In genomic region chr5:148120317-148120716, GRCh38 we compare ENCODE assay signal across 21 cellular contexts. TPM values are rescaled to one million over a fixed set of nuclear protein-coding genes. Genes with fewer than 3 reads are reported as not detected.
A peak's percentile ranks its signal among the peaks of the same experiment; 100 is the strongest.
DNase-seq lines count a peak whose midpoint lies in the region; ATAC-seq, FAIRE-seq and TF ChIP-seq lines count a peak whose summit lies in the region.
"Had no signal": no experiment of that assay in that cellular context is flagged by ENCODE, and none has a peak within 500 bp of the region (broad histone marks: within the 10 kb centered on the region; RNA-seq: fewer than 3 reads in every experiment).

No MANE protein-coding gene starts in this region.

- TF ChIP-seq CTCF in 22Rv1 (IDR thresholded peaks at IDR 0.05) (no peak), PC-3 (conservative IDR thresholded peaks at IDR 0.05; ENCODE audit: low read depth, low read length) (no peak), HepG2 (CRISPR knock-in tag; IDR thresholded peaks at IDR 0.05) (no peak)

- ATAC-seq in PC-3, result peak; percentile 60
- ATAC-seq in HepG2, result no peak; the same call in 2 of the 3 replicates
- no peak for ATAC-seq in GM18907 (IDR thresholded peaks at IDR 0.05; ENCODE audit: unreplicated experiment)
- ATAC-seq in HG02973 (IDR thresholded peaks at IDR 0.05; ENCODE audit: unreplicated experiment), result no peak
- no peak for ATAC-seq in GM21528 (IDR thresholded peaks at IDR 0.05; ENCODE audit: low FRiP score, unreplicated experiment)
- ATAC-seq: GM12878 had no signal

- H3F3A ChIP-seq in PC-3 (ENCODE audit: low read length, unreplicated experiment), result no peaks in the 10 kb centered on the region

- DNase-seq in DMS53 treated with DMSO at 0.1 percent for 48 hours (lab: John Stamatoyannopoulos, UW; ENCODE audit: unreplicated experiment) (peak; percentile 30), PC-3 (peak; percentile 50), HepG2 (ENCODE audit: low spot score) (peak; percentile 15)
- DNase-seq: C1 segment of cervical spinal cord; Calu3; CD4-positive, alpha-beta memory T cell; COR-L47; DMS79; GDM1; GOT3; HFFc6 had no signal

- intact Hi-C loops in PC-3 (cut with micrococcal nuclease), result loop anchor here (2.0 to 5.0 kb wide), 3 partner anchors 58 to 263 kb away; no protein-coding TSS in a partner anchor
- intact Hi-C loops in HepG2 (cut with micrococcal nuclease; ENCODE audit: unreplicated experiment), result loop anchor here (10.0 kb wide), 1 partner anchor 266 kb away; no protein-coding TSS in a partner anchor

- TF ChIP-seq EP300 in HepG2 (IDR thresholded peaks at IDR 0.05; ENCODE audit: low read depth in 2 of 2, low read length in 2 of 2), result no peak
- TF ChIP-seq EP300 in HepG2 (CRISPR knock-in tag; IDR thresholded peaks at IDR 0.05; ENCODE audit: borderline replicate concordance), result no peak

- H2AFZ ChIP-seq in PC-3 (ENCODE audit: low read length) (peak overlapping the region; percentile 51), HepG2 (ENCODE audit: low read length) (no peak overlapping the region)

- no peaks in the 10 kb centered on the region for H3K9me3 ChIP-seq in PC-3 (ENCODE audit: low read length)
- H3K9me3 ChIP-seq in HepG2 (ENCODE audit: low read length), result no peaks in the 10 kb centered on the region
- H3K9me3 ChIP-seq: HAP-1 had no signal

- H3K9ac ChIP-seq in PC-3 (ENCODE audit: low read length) (no peak overlapping the region), HepG2 (ENCODE audit: insufficient read depth, low read depth, low read length) (no peak overlapping the region)

- H3K79me2 ChIP-seq in PC-3 (ENCODE audit: low read length) (no peaks in the 10 kb centered on the region), HepG2 (ENCODE audit: insufficient read depth, low read length) (no peaks in the 10 kb centered on the region)

- H3K4me1 ChIP-seq in PC-3 (ENCODE audit: insufficient read depth, low read length) (peaks cover 6% of the 10 kb centered on the region), HepG2 (ENCODE audit: insufficient read depth, low read length) (peaks cover 9% of the 10 kb centered on the region; the same call in 1 of the 2 replicates)
- H3K4me1 ChIP-seq: HAP-1 had no signal

- H4K20me1 ChIP-seq in PC-3 (ENCODE audit: low read length) (no peaks in the 10 kb centered on the region), HepG2 (ENCODE audit: insufficient read depth, low read length) (no peaks in the 10 kb centered on the region)

- in situ Hi-C loops in HepG2 (cut with HindIII; ENCODE audit: extremely low pct_ligation_motif_present, low pct_unique_long_range_greater_than_20kb), result no loop called here

- H3K36me3 ChIP-seq in PC-3 (ENCODE audit: low read depth, low read length) (no peaks in the 10 kb centered on the region), HepG2 (replicated peaks in 1 of 2; ENCODE audit: control insufficient read depth in 1 of 2, insufficient read depth in 2 of 2, low read length in 2 of 2) (no peaks in the 10 kb centered on the region)
- H3K36me3 ChIP-seq: HAP-1 had no signal

- BruUV-seq in PC-3 (replicated peaks; lab: Mats Ljungman, UMichigan) (no TSS peak), HepG2 (replicated peaks; lab: Mats Ljungman, UMichigan) (no TSS peak)

- WGBS in HepG2 (ENCODE audit: low lambda C conversion rate), result 32% methylated on average over 3 of the region's 3 CpGs

- TF ChIP-seq RAD21 in HepG2 (CRISPR knock-in tag; IDR thresholded peaks at IDR 0.05), result no peak

- POLR2A ChIA-PET in PC-3 (lab: Charles Lee; ENCODE audit: unreplicated experiment) (no interaction called here), HepG2 (lab: Yijun Ruan, JAX) (no interaction called here)

- CTCF ChIA-PET in PC-3 (lab: Charles Lee) (interaction anchor here (0.6 to 0.7 kb wide), 3 partner anchors 28 to 172 kb away, joined by 4 to 6 read pairs (median 5); no protein-coding TSS in a partner anchor), HepG2 (lab: Yijun Ruan, JAX; ENCODE audit: low intra/inter-chr PET ratio, low total read pairs) (no interaction called here)

- peak overlapping the region; percentile 51 for H3K27ac ChIP-seq in 22Rv1
- H3K27ac ChIP-seq in PC-3 (ENCODE audit: low read length), result no peak overlapping the region
- no peak overlapping the region for H3K27ac ChIP-seq in HepG2 (ENCODE audit: extremely low read length, insufficient read depth, low read length)

- H3K4me2 ChIP-seq in PC-3 (ENCODE audit: low read length) (peak overlapping the region; percentile 36), HepG2 (ENCODE audit: low read depth, low read length) (no peak overlapping the region)

- 0 out of 2 replicates have a peak overlapping the region, but pooled peaks have one; percentile 20 for H3K4me3 ChIP-seq in PC-3 (ENCODE audit: low read length)
- no peak overlapping the region for H3K4me3 ChIP-seq in HepG2 (replicated peaks in 1 of 3; ENCODE audit: insufficient read depth in 1 of 3, low read depth in 2 of 3, low read length in 3 of 3)
- H3K4me3 ChIP-seq: GM12878, HAP-1 had no signal

- TF ChIP-seq POLR2A in HepG2 (IDR thresholded peaks at IDR 0.05; ENCODE audit: insufficient read depth in 1 of 2, low read depth in 2 of 2, low read length in 2 of 2), result no peak

- no peak for FAIRE-seq in HepG2 (lab: Jason Lieb, UNC)
- FAIRE-seq: GM12878, H54 had no signal

- no peaks in the 10 kb centered on the region for H3K27me3 ChIP-seq in PC-3 (ENCODE audit: low read length)
- H3K27me3 ChIP-seq in HepG2 (ENCODE audit: control insufficient read depth in 1 of 2, insufficient read depth in 2 of 2, low read length in 2 of 2), result no peaks in the 10 kb centered on the region

- no peaks in the 10 kb centered on the region for H3K9me2 ChIP-seq in PC-3 (replicated peaks; ENCODE audit: low read length)

TF ChIP-seq in HepG2, 621 proteins besides CTCF, POLR2A, EP300 and RAD21 (continues in another document):
- TF ChIP-seq KLF13 (CRISPR knock-in tag; IDR thresholded peaks at IDR 0.05) (no peak), RBM39 (IDR thresholded peaks at IDR 0.05; ENCODE audit: low read depth, low read length, poor library complexity, severe bottlenecking) (no peak), ZNF296 (CRISPR knock-in tag; conservative IDR thresholded peaks at IDR 0.05) (no peak)
- TF ChIP-seq, protein P1, sequence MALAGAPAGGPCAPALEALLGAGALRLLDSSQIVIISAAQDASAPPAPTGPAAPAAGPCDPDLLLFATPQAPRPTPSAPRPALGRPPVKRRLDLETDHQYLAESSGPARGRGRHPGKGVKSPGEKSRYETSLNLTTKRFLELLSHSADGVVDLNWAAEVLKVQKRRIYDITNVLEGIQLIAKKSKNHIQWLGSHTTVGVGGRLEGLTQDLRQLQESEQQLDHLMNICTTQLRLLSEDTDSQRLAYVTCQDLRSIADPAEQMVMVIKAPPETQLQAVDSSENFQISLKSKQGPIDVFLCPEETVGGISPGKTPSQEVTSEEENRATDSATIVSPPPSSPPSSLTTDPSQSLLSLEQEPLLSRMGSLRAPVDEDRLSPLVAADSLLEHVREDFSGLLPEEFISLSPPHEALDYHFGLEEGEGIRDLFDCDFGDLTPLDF (CRISPR knock-in tag; IDR thresholded peaks at IDR 0.05), result no peak

RNA-seq across cellular contexts. Expression of gene SPINK14, which starts 48.0 kb away (rescaled TPM):
- total RNA-seq in PC-3 (2014; rRNA removed), result not detected in 2 replicates
- not detected in 2 replicates for total RNA-seq in HepG2 (2016; rRNA removed; fragmentation: Illumina TruSeq; extraction: Trizol)
- total RNA-seq in HepG2 (2016; cell fraction: cytosol; rRNA removed; fragmentation: Illumina TruSeq; extraction: Trizol; ENCODE audit: low read depth), result not detected in 2 replicates
- total RNA-seq in HepG2 (2016; cell fraction: insoluble cytoplasmic fraction; rRNA removed; fragmentation: Illumina TruSeq; extraction: Trizol), result not detected in 2 replicates
- total RNA-seq in HepG2 (2016; cell fraction: membrane; rRNA removed; fragmentation: Illumina TruSeq; extraction: Trizol), result not detected in 2 replicates
- total RNA-seq in HepG2 (2016; cell fraction: nucleus; rRNA removed; fragmentation: Illumina TruSeq; extraction: Trizol), result not detected in 2 replicates
- polyA plus RNA-seq in HepG2 (2011; rRNA removed), result not detected in 2 replicates
- not detected in 2 replicates for polyA plus RNA-seq in HepG2 (2011; cell fraction: cytosol; rRNA removed)
- polyA plus RNA-seq in HepG2 (2011; cell fraction: nucleus; rRNA removed), result not detected in 2 replicates
- polyA plus RNA-seq in HepG2 (2012), result not detected in 2 replicates
- polyA plus RNA-seq in HepG2 (2016; cell fraction: cytosol; fragmentation: Illumina TruSeq; extraction: Trizol; ENCODE audit: low read depth), result not detected in 2 replicates
- not detected in 2 replicates for polyA plus RNA-seq in HepG2 (2016; cell fraction: insoluble cytoplasmic fraction; fragmentation: Illumina TruSeq; extraction: Trizol; ENCODE audit: low read depth)
- polyA plus RNA-seq in HepG2 (2016; cell fraction: membrane; fragmentation: Illumina TruSeq; extraction: Trizol; ENCODE audit: low read depth), result not detected in 2 replicates
- polyA plus RNA-seq in HepG2 (2016; cell fraction: nucleus; fragmentation: Illumina TruSeq; extraction: Trizol; ENCODE audit: insufficient read depth, low read depth), result not detected in 2 replicates
- polyA minus RNA-seq in HepG2 (2011; rRNA and poly(A)+ RNA removed; ENCODE audit: low replicate concordance), result not detected in 2 replicates
- polyA minus RNA-seq in HepG2 (2011; cell fraction: cytosol; rRNA and poly(A)+ RNA removed), result not detected in 2 replicates
- polyA minus RNA-seq in HepG2 (2011; cell fraction: nucleus; rRNA and poly(A)+ RNA removed), result not detected in 2 replicates
- total RNA-seq: A172; A673; Calu3; CD4-positive, alpha-beta memory T cell; GM12878; HFFc6 had no signal
- polyA plus RNA-seq: BJ; CD4-positive, alpha-beta memory T cell; GM12878 had no signal

RNA-seq across cellular contexts. Expression of gene SPINK5, which starts 56.5 kb away (rescaled TPM):
- total RNA-seq in PC-3 (2014; rRNA removed), result not detected in 2 replicates
- total RNA-seq in HepG2 (2016; rRNA removed; fragmentation: Illumina TruSeq; extraction: Trizol), result not detected in 2 replicates
- not detected in 2 replicates for total RNA-seq in HepG2 (2016; cell fraction: cytosol; rRNA removed; fragmentation: Illumina TruSeq; extraction: Trizol; ENCODE audit: low read depth)
- total RNA-seq in HepG2 (2016; cell fraction: insoluble cytoplasmic fraction; rRNA removed; fragmentation: Illumina TruSeq; extraction: Trizol), result not detected in 2 replicates
- total RNA-seq in HepG2 (2016; cell fraction: membrane; rRNA removed; fragmentation: Illumina TruSeq; extraction: Trizol), result not detected in 2 replicates
- total RNA-seq in HepG2 (2016; cell fraction: nucleus; rRNA removed; fragmentation: Illumina TruSeq; extraction: Trizol), result not detected in 2 replicates
- polyA plus RNA-seq in HepG2 (2011; rRNA removed), result 0.01 and 0.03 TPM in 2 replicates
- not detected in 2 replicates for polyA plus RNA-seq in HepG2 (2011; cell fraction: cytosol; rRNA removed)
- 0.07 TPM in 1 of 2 replicates, not detected in the other for polyA plus RNA-seq in HepG2 (2011; cell fraction: nucleus; rRNA removed)
- polyA plus RNA-seq in HepG2 (2012), result not detected in 2 replicates
- polyA plus RNA-seq in HepG2 (2016; cell fraction: cytosol; fragmentation: Illumina TruSeq; extraction: Trizol; ENCODE audit: low read depth), result not detected in 2 replicates
- polyA plus RNA-seq in HepG2 (2016; cell fraction: insoluble cytoplasmic fraction; fragmentation: Illumina TruSeq; extraction: Trizol; ENCODE audit: low read depth), result not detected in 2 replicates
- polyA plus RNA-seq in HepG2 (2016; cell fraction: membrane; fragmentation: Illumina TruSeq; extraction: Trizol; ENCODE audit: low read depth), result not detected in 2 replicates
- polyA plus RNA-seq in HepG2 (2016; cell fraction: nucleus; fragmentation: Illumina TruSeq; extraction: Trizol; ENCODE audit: insufficient read depth, low read depth), result not detected in 2 replicates
- polyA minus RNA-seq in HepG2 (2011; rRNA and poly(A)+ RNA removed; ENCODE audit: low replicate concordance), result 1.8 TPM in 1 of 2 replicates, not detected in the other
- polyA minus RNA-seq in HepG2 (2011; cell fraction: cytosol; rRNA and poly(A)+ RNA removed), result not detected in 2 replicates
- polyA minus RNA-seq in HepG2 (2011; cell fraction: nucleus; rRNA and poly(A)+ RNA removed), result 0.12 TPM in 1 of 2 replicates, not detected in the other
- total RNA-seq: A673; CD4-positive, alpha-beta memory T cell; HFFc6 had no signal
- polyA plus RNA-seq: BJ; CD4-positive, alpha-beta memory T cell had no signal
